18 cellular contexts compared by ENCODE assay signal in genomic region chr12:42124764-42125371, GRCh38. TPM values are rescaled to one million over a fixed set of nuclear protein-coding genes. Genes with fewer than 3 reads are reported as not detected.
DNase-seq lines count a peak whose midpoint lies in the region; ATAC-seq lines count a peak whose summit lies in the region.
"Had no signal": no experiment of that assay in that cellular context is flagged by ENCODE, and none has a peak within 500 bp of the region (broad histone marks: within the 10 kb centered on the region; RNA-seq: fewer than 3 reads in every experiment).

No MANE protein-coding gene starts in this region.

- ATAC-seq in HG02852 (IDR thresholded peaks at IDR 0.05; ENCODE audit: unreplicated experiment) (peak; percentile 29), left lobe of liver (peak; percentile 87), GM19397 (IDR thresholded peaks at IDR 0.05; ENCODE audit: unreplicated experiment) (no peak), HG02970 (IDR thresholded peaks at IDR 0.05; ENCODE audit: low FRiP score, unreplicated experiment) (no peak)

- in situ Hi-C loops in Caki2 (cut with HindIII; ENCODE audit: low pct_unique_long_range_greater_than_20kb, low sequenced_read_pairs): loop anchor here (25.0 kb wide), 1 partner anchor 212 kb away; the partner anchor contains the start of genes PPHLN1 and ZCRB1

- DNase-seq in Caki2 (ENCODE audit: low read depth) (peak; percentile 52), NCI-H69 (lab: John Stamatoyannopoulos, UW) (peak; percentile 19), left lobe of liver (ENCODE audit: low spot score) (no peak), NCI-H1436 (lab: John Stamatoyannopoulos, UW) (no peak)
- no peak for DNase-seq in activated CD4-positive, CD25-positive, alpha-beta regulatory T cell treated with anti-CD3 and anti-CD28 coated beads, Interleukin-2, amount 50 U/mL, for 72 hours
- DNase-seq: activated CD4-positive, alpha-beta T cell treated with anti-CD3 and anti-CD28 coated beads for 4 hours; activated naive CD8-positive, alpha-beta T cell treated with anti-CD3 and anti-CD28 coated beads, Interleukin-2, amount 10 ng/mL, durations not matched to agents 7 days and 5 days; activated T-cell treated with anti-CD3 and anti-CD28 coated beads, Interleukin-2, amount 50 U/mL, for 1 hour; effector memory CD8-positive, alpha-beta T cell; foreskin fibroblast; H9; MG63; NCI-H2029; sigmoid colon; stimulated activated CD4-positive, alpha-beta T cell treated with anti-CD3 and anti-CD28 coated beads, Interleukin-4, amount 100 ng/mL, for 24 hours had no signal

RNA-seq across cellular contexts. Expression of gene GXYLT1, which starts 19.8 kb away (rescaled TPM):
- 16.3 and 21.9 TPM in 2 replicates for total RNA-seq in Caki2 (2014; rRNA removed; shearing (Covaris generic); ENCODE audit: low replicate concordance)
- 9.2 TPM for total RNA-seq in left lobe of liver

Comparison
In these comparisons a context has a peak if more than half of its experiments do, and no peak if none do; other contexts are left out.
1. DNase-seq: peak in Caki2 (single experiment) and NCI-H69 (single experiment); none in left lobe of liver (single experiment), activated CD4-positive, CD25-positive, alpha-beta regulatory T cell treated with anti-CD3 and anti-CD28 coated beads, Interleukin-2, amount 50 U/mL, for 72 hours (single experiment) and NCI-H1436 (single experiment).
2. ATAC-seq: peak in HG02852 (single experiment) and left lobe of liver (single experiment); none in GM19397 (single experiment) and HG02970 (single experiment).